Comparison of ENCODE assay signal across 8 cellular contexts in the genomic region with DNA sequence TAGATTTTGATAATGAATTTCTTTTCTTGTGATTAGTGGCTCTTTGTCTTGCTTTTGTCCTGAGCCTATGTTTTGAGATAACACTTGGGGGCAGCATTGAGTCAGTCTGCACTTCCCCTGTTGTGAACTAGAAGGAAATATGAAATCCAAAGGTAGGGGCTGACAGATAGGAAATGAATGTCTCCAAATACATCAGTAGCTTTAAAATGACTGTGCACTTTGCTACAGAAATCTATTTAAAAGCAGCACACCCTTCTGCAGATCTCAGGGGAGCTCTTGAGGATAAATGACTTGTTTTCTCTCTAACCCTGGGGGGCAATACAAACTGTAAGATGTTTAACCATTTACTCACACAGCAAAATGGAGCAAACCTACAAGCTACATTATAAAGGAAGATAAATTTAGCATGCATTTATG.
DNase-seq lines count a peak whose midpoint lies in the region; ATAC-seq and TF ChIP-seq lines count a peak whose summit lies in the region.

No MANE protein-coding gene starts in this region.

- H2AFZ ChIP-seq in mesenchymal stem cell (ENCODE audit: low read depth, low read length), result no peak overlapping the region

- peak; percentile 53 for TF ChIP-seq CTCF in left ventricle myocardium inferior (IDR thresholded peaks at IDR 0.05; ENCODE audit: borderline replicate concordance)
- no peak for TF ChIP-seq CTCF in gastrocnemius medialis (IDR thresholded peaks at IDR 0.05 in 4 of 5, conservative IDR thresholded peaks at IDR 0.05 in 1 of 5)

- TF ChIP-seq POLR2A in gastrocnemius medialis (IDR thresholded peaks at IDR 0.05), result no peak

- no peak for ATAC-seq in left ventricle myocardium superior
- no peak for ATAC-seq in HG03439 (IDR thresholded peaks at IDR 0.05; ENCODE audit: unreplicated experiment)
- no peak for ATAC-seq in gastrocnemius medialis

- no peak overlapping the region for H3K18ac ChIP-seq in mesenchymal stem cell (ENCODE audit: low read depth in 1 of 2, low read length in 2 of 2)

- no peak overlapping the region for H3K23ac ChIP-seq in mesenchymal stem cell (ENCODE audit: low read length in 2 of 2)

- H2BK15ac ChIP-seq in mesenchymal stem cell (ENCODE audit: low read depth, poor library complexity, severe bottlenecking), result no peak overlapping the region

- no peak overlapping the region for H2BK5ac ChIP-seq in mesenchymal stem cell (ENCODE audit: low read depth, low read length, poor library complexity, severe bottlenecking)

- H3K4me2 ChIP-seq in mesenchymal stem cell (ENCODE audit: low read length, poor library complexity, severe bottlenecking), result no peak overlapping the region

- H4K91ac ChIP-seq in mesenchymal stem cell (ENCODE audit: low read length), result no peak overlapping the region

- no peak overlapping the region for H3K4ac ChIP-seq in mesenchymal stem cell (ENCODE audit: low read depth in 1 of 2, low read length in 2 of 2)

- no peaks in the 10 kb centered on the region for H3K9me3 ChIP-seq in left ventricle myocardium inferior (replicated peaks)
- H3K9me3 ChIP-seq in adipocyte (ENCODE audit: control insufficient read depth, low read length), result no peaks in the 10 kb centered on the region
- no peaks in the 10 kb centered on the region for H3K9me3 ChIP-seq in mesenchymal stem cell (ENCODE audit: control insufficient read depth, low read length)
- no peaks in the 10 kb centered on the region for H3K9me3 ChIP-seq in gastrocnemius medialis

- H3K79me1 ChIP-seq in mesenchymal stem cell (replicated peaks; ENCODE audit: low read length, poor library complexity, severe bottlenecking), result no peaks in the 10 kb centered on the region

- H3K36me3 ChIP-seq in left ventricle myocardium inferior, result no peaks in the 10 kb centered on the region
- H3K36me3 ChIP-seq in adipocyte (ENCODE audit: control insufficient read depth, insufficient read depth, low read length, severe bottlenecking), result no peaks in the 10 kb centered on the region
- H3K36me3 ChIP-seq in mesenchymal stem cell (ENCODE audit: control insufficient read depth in 1 of 2, insufficient read depth in 2 of 2, low read depth in 1 of 2, low read length in 2 of 2), result no peaks in the 10 kb centered on the region
- H3K36me3 ChIP-seq in gastrocnemius medialis, result no peaks in the 10 kb centered on the region

- no peak overlapping the region for H3K14ac ChIP-seq in mesenchymal stem cell (ENCODE audit: low read length in 2 of 2)

- H3K4me1 ChIP-seq in left ventricle myocardium inferior (no peaks in the 10 kb centered on the region), adipocyte (ENCODE audit: control insufficient read depth, insufficient read depth, low read length) (peaks cover 22% of the 10 kb centered on the region), mesenchymal stem cell (ENCODE audit: control insufficient read depth, insufficient read depth, low read depth, low read length) (no peaks in the 10 kb centered on the region), gastrocnemius medialis (no peaks in the 10 kb centered on the region)

- DNase-seq in left ventricle myocardium inferior (no peak), left ventricle myocardium superior (no peak), NCI-H187 (lab: John Stamatoyannopoulos, UW) (peak; percentile 1 to 34), adipocyte (ENCODE audit: low read depth) (peak; percentile 2), mesenchymal stem cell (no peak), gastrocnemius medialis (no peak)
- DNase-seq in activated CD4-positive, CD25-positive, alpha-beta regulatory T cell (lab: John Stamatoyannopoulos, UW), result no peak

- H3K4me3 ChIP-seq in left ventricle myocardium inferior (no peak overlapping the region), adipocyte (ENCODE audit: low read length) (no peak overlapping the region), mesenchymal stem cell (ENCODE audit: insufficient read depth in 1 of 2, low read depth in 1 of 2, low read length in 2 of 2) (no peak overlapping the region), gastrocnemius medialis (no peak overlapping the region)

- in situ Hi-C loops in gastrocnemius medialis (cut with MboI; ENCODE audit: low sequenced_read_pairs in 4 of 4), result no loop called here

- H3K27me3 ChIP-seq in left ventricle myocardium inferior (ENCODE audit: low read depth) (no peaks in the 10 kb centered on the region), adipocyte (replicated peaks; ENCODE audit: control insufficient read depth, insufficient read depth, low read length) (no peaks in the 10 kb centered on the region), mesenchymal stem cell (ENCODE audit: control insufficient read depth in 1 of 2, insufficient read depth in 1 of 2, low read length in 2 of 2) (no peaks in the 10 kb centered on the region), gastrocnemius medialis (no peaks in the 10 kb centered on the region)

- no peak overlapping the region for H2BK12ac ChIP-seq in mesenchymal stem cell (ENCODE audit: low read length in 2 of 2)

- H2BK120ac ChIP-seq in mesenchymal stem cell (ENCODE audit: low read depth, low read length), result no peak overlapping the region

- H3K27ac ChIP-seq in left ventricle myocardium inferior (replicated peaks) (no peak overlapping the region), mesenchymal stem cell (ENCODE audit: low read length, poor library complexity, severe bottlenecking) (peak overlapping the region; percentile 7), gastrocnemius medialis (no peak overlapping the region)

- H2AK5ac ChIP-seq in mesenchymal stem cell (ENCODE audit: low read length, severe bottlenecking), result no peak overlapping the region

- H3K9ac ChIP-seq in adipocyte (ENCODE audit: low read length) (no peak overlapping the region), mesenchymal stem cell (ENCODE audit: low read length) (no peak overlapping the region)

- intact Hi-C loops in left ventricle myocardium inferior (cut with micrococcal nuclease) (no loop called here), left ventricle myocardium superior (cut with micrococcal nuclease) (no loop called here), gastrocnemius medialis (cut with DNase I; ENCODE audit: low total_unique reads) (no loop called here)

- H4K8ac ChIP-seq in mesenchymal stem cell (ENCODE audit: low read length), result no peak overlapping the region

Comparison
In these comparisons a context has a peak if more than half of its experiments do, and no peak if none do; other contexts are left out.
1. DNase-seq: peak in NCI-H187 (2 of 2) and adipocyte (single experiment); none in left ventricle myocardium inferior (single experiment), left ventricle myocardium superior (single experiment), mesenchymal stem cell (single experiment), activated CD4-positive, CD25-positive, alpha-beta regulatory T cell (0 of 4) and gastrocnemius medialis (0 of 2).